Comparison of ENCODE assay signal across 28 cellular contexts in the genomic region with DNA sequence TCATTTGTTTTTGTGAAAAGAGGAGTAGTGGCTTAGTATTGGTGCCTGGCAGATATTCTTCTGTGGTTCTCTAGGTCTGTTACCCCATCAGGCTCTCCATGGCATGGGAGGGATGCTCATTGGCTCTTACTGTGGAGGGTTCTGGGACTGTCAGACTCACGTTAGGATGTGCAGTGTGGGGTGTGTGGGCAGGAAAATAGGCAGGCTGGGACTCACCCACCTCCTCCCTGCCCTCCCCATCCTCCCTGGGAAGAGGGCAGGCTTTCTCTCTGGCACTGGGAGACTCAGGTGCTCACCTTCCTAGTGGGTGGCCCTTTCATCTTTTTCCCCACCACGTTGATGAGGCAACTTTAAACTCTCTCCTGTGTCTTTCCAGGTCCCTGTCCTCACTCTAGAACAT. TPM values are rescaled to one million over a fixed set of nuclear protein-coding genes. Genes with fewer than 3 reads are reported as not detected.
"Had no signal": no experiment of that assay in that cellular context is flagged by ENCODE, and none has a peak within 500 bp of the region (broad histone marks: within the 10 kb centered on the region; RNA-seq: fewer than 3 reads in every experiment).

No MANE protein-coding gene starts in this region.

- H3K4me3 ChIP-seq: colonic mucosa, esophagus squamous epithelium, gastrocnemius medialis, heart right ventricle, left lung, lower lobe of right lung, mucosa of descending colon had no signal

- DNase-seq: colonic mucosa; cortex of kidney; effector CD4-positive, alpha-beta T cell; effector memory CD4-positive, alpha-beta T cell; esophagus squamous epithelium; foreskin fibroblast; foreskin melanocyte; gastrocnemius medialis; glutamatergic neuron; head of caudate nucleus; heart right ventricle; hippocampal formation; left cardiac atrium; left lung; left ventricle myocardium superior; lower lobe of right lung; mesenchymal stem cell; mucosa of descending colon; naive B cell had no signal

- H3K4me3 Mint-ChIP-seq: dendritic cell treated with granulocyte-macrophage colony-stimulating factor and Interleukin-4, amounts not matched to agents 40 ng/mL and 50 ng/mL, for 4 days; mesothelial cell of epicardium; naive B cell had no signal

- ATAC-seq: gastrocnemius medialis, heart right ventricle, left cardiac atrium, left lung, left ventricle myocardium superior, lower lobe of right lung, mucosa of descending colon had no signal

- H3K27ac Mint-ChIP-seq: dendritic cell treated with granulocyte-macrophage colony-stimulating factor and Interleukin-4, amounts not matched to agents 40 ng/mL and 50 ng/mL, for 4 days; mesothelial cell of epicardium; naive B cell had no signal

- H3K27ac ChIP-seq: colonic mucosa, esophagus squamous epithelium, gastrocnemius medialis, heart right ventricle, left lung, lower lobe of right lung had no signal

- H3K4me1 ChIP-seq: colonic mucosa, esophagus squamous epithelium, gastrocnemius medialis, heart right ventricle, left lung, lower lobe of right lung had no signal

- H3K27me3 ChIP-seq: colonic mucosa, esophagus squamous epithelium, gastrocnemius medialis had no signal

- H3K36me3 Mint-ChIP-seq: mesothelial cell of epicardium, naive B cell had no signal

- H3K36me3 ChIP-seq: colonic mucosa, esophagus squamous epithelium, gastrocnemius medialis, heart right ventricle, left lung, lower lobe of right lung had no signal

- H3K4me1 Mint-ChIP-seq: mesothelial cell of epicardium, naive B cell had no signal

- H3K9me3 ChIP-seq: colonic mucosa, esophagus squamous epithelium, gastrocnemius medialis, left lung, lower lobe of right lung, mucosa of descending colon had no signal

RNA-seq across cellular contexts. Expression of a gene that starts 44.2 kb away (rescaled TPM):
- total RNA-seq: dermis microvascular lymphatic vessel endothelial cell, endothelial cell of umbilical vein, epithelial cell of proximal tubule, glomerular endothelial cell, lung microvascular endothelial cell, mesenteric fat pad, myocyte had no signal
